In the genomic region with DNA sequence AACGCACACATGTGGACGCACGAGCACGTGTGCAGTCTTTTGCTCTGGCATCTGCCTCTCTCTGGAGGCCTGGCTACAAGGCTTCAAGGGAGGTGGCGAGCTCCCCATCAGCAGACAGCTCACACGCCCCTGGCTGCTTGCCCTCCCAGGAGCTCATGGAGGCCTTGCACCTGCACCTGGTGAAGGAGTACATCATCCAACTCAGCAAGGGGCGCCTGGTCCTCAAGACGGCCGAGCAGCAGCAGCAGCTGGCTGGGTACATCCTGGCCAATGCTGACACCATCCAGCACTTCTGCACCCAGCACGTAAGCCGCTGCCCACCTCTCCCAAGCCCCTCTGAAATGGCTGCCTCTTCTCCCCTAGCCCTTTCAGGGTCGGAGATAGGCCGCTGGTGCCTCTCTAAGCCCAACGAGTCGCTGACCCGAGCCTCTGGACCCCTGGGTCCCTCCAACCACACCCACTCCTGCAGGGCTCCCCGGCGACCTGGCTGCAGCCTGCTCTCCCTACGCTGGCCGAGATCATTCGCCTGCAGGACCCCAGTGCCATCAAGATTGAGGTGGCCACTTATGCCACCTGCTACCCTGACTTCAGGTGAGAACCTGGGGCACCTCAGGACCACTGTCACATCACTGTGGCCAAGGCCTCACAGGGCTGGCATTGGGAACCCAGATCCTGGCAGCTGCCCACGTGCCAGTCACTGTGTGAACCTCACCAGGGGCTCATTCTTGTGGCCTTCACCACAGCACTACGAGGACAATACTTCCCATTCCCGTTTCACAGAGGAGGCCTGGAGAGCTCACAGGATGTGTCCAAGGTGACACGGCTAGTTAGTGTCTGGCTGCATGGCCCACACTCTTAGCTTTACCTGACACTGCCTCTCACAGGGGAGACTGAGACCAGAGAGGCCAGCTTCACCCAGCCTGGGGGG, we compare ENCODE assay signal across 1 cellular context.
TF ChIP-seq lines count a peak whose summit lies in the region.

No MANE protein-coding gene starts in this region.

TF ChIP-seq in HepG2, 621 proteins besides CTCF, POLR2A, EP300 and RAD21:
- TF ChIP-seq ZNF333 (CRISPR knock-in tag; IDR thresholded peaks at IDR 0.05; ENCODE audit: borderline replicate concordance) = no peak
- TF ChIP-seq E2F1 (CRISPR knock-in tag; IDR thresholded peaks at IDR 0.05) = no peak
- TF ChIP-seq, protein P1, sequence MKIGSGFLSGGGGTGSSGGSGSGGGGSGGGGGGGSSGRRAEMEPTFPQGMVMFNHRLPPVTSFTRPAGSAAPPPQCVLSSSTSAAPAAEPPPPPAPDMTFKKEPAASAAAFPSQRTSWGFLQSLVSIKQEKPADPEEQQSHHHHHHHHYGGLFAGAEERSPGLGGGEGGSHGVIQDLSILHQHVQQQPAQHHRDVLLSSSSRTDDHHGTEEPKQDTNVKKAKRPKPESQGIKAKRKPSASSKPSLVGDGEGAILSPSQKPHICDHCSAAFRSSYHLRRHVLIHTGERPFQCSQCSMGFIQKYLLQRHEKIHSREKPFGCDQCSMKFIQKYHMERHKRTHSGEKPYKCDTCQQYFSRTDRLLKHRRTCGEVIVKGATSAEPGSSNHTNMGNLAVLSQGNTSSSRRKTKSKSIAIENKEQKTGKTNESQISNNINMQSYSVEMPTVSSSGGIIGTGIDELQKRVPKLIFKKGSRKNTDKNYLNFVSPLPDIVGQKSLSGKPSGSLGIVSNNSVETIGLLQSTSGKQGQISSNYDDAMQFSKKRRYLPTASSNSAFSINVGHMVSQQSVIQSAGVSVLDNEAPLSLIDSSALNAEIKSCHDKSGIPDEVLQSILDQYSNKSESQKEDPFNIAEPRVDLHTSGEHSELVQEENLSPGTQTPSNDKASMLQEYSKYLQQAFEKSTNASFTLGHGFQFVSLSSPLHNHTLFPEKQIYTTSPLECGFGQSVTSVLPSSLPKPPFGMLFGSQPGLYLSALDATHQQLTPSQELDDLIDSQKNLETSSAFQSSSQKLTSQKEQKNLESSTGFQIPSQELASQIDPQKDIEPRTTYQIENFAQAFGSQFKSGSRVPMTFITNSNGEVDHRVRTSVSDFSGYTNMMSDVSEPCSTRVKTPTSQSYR (CRISPR knock-in tag; IDR thresholded peaks at IDR 0.05; ENCODE audit: borderline replicate concordance) = no peak
- TF ChIP-seq AHR (CRISPR knock-in tag; IDR thresholded peaks at IDR 0.05) = no peak
